8 cellular contexts compared by ENCODE assay signal in genomic region chr16:1308977-1309885, GRCh38. TPM values are rescaled to one million over a fixed set of nuclear protein-coding genes. Genes with fewer than 3 reads are reported as not detected.
DNase-seq lines count a peak whose midpoint lies in the region; TF ChIP-seq lines count a peak whose summit lies in the region.

UBE2I (plus strand) TSS chr16:1309636; CDS start chr16:1314031, 4,395 bp downstream.

- CTCF ChIA-PET in HEK293T (lab: Yijun Ruan, JAX), result no interaction called here

- H3K9me3 ChIP-seq in neuron (ENCODE audit: low read length), result no peaks in the 10 kb centered on the region

- DNase-seq in GF-D8 (lab: John Stamatoyannopoulos, UW), result peak; percentile 77
- DNase-seq in HEK293T (ENCODE audit: extremely low spot score), result peak; percentile 91
- DNase-seq in NAMALWA (ENCODE audit: low spot score), result peak; percentile 98
- peak; percentile 98 for DNase-seq in SK-N-DZ (ENCODE audit: low spot score)
- peak; percentile 97 for DNase-seq in activated naive CD4-positive, alpha-beta T cell treated with Interleukin-2 at 50 U/mL for 16 hours
- peak; percentile 99 for DNase-seq in foreskin melanocyte
- peak; percentile 93 for DNase-seq in stromal cell of bone marrow (ENCODE audit: low read depth)

- peak within 1 kb of the TSS; percentile 89 for H3K4me3 ChIP-seq in neuron (ENCODE audit: low read length)

- H3K27me3 ChIP-seq in neuron (ENCODE audit: insufficient read depth, low read length), result no peaks in the 10 kb centered on the region

- peaks cover 24% of the 10 kb centered on the region for H3K36me3 ChIP-seq in neuron (ENCODE audit: insufficient read depth, low read length)

- H3K4me1 ChIP-seq in neuron (ENCODE audit: insufficient read depth, low read length), result peaks cover 24% of the 10 kb centered on the region

- POLR2A ChIA-PET in HEK293T (lab: Yijun Ruan, JAX), result interaction anchor here (1.0 to 1.2 kb wide), 7 partner anchors 11 to 111 kb away, joined by 3 to 8 read pairs (median 3); partner anchors contain the start of gene UQCC4

- H2AFZ ChIP-seq in neuron (ENCODE audit: low read depth, low read length), result peak within 1 kb of the TSS; percentile 58

TF ChIP-seq in HEK293T, 16 proteins besides CTCF, POLR2A, EP300 and RAD21:
- peak; percentile 65 for TF ChIP-seq ARNT (IDR thresholded peaks at IDR 0.05)
- no peak for TF ChIP-seq HDGF (IDR thresholded peaks at IDR 0.05; ENCODE audit: borderline replicate concordance)
- no peak for TF ChIP-seq SUZ12 (IDR thresholded peaks at IDR 0.05)
- TF ChIP-seq L3MBTL2 (conservative IDR thresholded peaks at IDR 0.05), result peak; percentile 69
- no peak for TF ChIP-seq ZNF384 (IDR thresholded peaks at IDR 0.05)
- TF ChIP-seq FOXM1 (IDR thresholded peaks at IDR 0.05; ENCODE audit: borderline replicate concordance), result peak; percentile 77
- TF ChIP-seq TARDBP (IDR thresholded peaks at IDR 0.05), result peak; percentile 71; the same call in 1 of the 2 replicates

RNA-seq across cellular contexts. Expression of gene UBE2I, which starts in this region (rescaled TPM):
- polyA plus RNA-seq in SK-N-DZ (2014; cell fraction: cytosol; rRNA removed), result 102 and 125 TPM in 2 replicates
- polyA plus RNA-seq in SK-N-DZ (2014; cell fraction: nucleus; rRNA removed), result 132 and 304 TPM in 2 replicates

Comparison
In these comparisons a context has a peak if more than half of its experiments do, and no peak if none do; other contexts are left out.
1. Peak in every context shown above with its lines: DNase-seq and H3K4me3 ChIP-seq.